In the genomic region with DNA sequence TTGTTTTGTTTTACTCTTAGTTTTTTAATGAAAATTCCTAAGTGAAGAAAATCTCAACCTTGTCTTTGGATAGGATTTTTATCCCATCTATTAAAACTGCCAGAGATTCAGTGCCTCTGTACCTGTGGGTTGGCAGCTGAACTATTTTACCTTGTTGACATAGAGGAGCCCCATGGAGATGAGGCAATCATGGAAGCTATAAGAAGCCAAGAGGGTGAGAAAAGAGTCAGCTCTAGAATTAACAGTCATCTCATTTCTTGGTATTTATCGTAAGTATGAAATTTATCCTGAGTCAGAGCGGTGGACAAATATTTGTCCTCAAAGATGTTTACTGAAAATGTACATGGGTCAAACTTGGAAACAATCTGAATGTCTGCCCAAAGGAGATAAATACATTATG, we compare ENCODE assay signal across 20 cellular contexts. TPM values are rescaled to one million over a fixed set of nuclear protein-coding genes. Genes with fewer than 3 reads are reported as not detected.
DNase-seq lines count a peak whose midpoint lies in the region; ATAC-seq and TF ChIP-seq lines count a peak whose summit lies in the region.
"Had no signal": no experiment of that assay in that cellular context is flagged by ENCODE, and none has a peak within 500 bp of the region (broad histone marks: within the 10 kb centered on the region; RNA-seq: fewer than 3 reads in every experiment).

No MANE protein-coding gene starts in this region.

- H3K9ac ChIP-seq in endodermal cell (ENCODE audit: extremely low read depth, low read length, poor library complexity, severe bottlenecking) = no peak overlapping the region
- H3K9ac ChIP-seq: BLaER1, GM23248 had no signal

- no peaks in the 10 kb centered on the region for H3K27me3 ChIP-seq in endodermal cell (ENCODE audit: control insufficient read depth, insufficient read depth, low read length, poor library complexity, severe bottlenecking)
- H3K27me3 ChIP-seq: BLaER1 had no signal

- peaks cover 0 to 41% of the 10 kb centered on the region in 2 donors for H3K36me3 Mint-ChIP-seq in activated naive CD4-positive, alpha-beta T cell treated with anti-CD3 and anti-CD28 coated beads, Interleukin-2, amount 50 U/mL, for 72 hours
- H3K36me3 Mint-ChIP-seq in endodermal cell (ENCODE audit: low read depth) = no peaks in the 10 kb centered on the region

- H3K4me1 Mint-ChIP-seq in endodermal cell = peaks cover 42% of the 10 kb centered on the region

- ATAC-seq in activated naive CD4-positive, alpha-beta T cell treated with anti-CD3 and anti-CD28 coated beads, Interleukin-2, amount 50 U/mL, for 72 hours = peak; percentile 57 to 81
- ATAC-seq in left lobe of liver (peak; percentile 34), HG03469 (IDR thresholded peaks at IDR 0.05; ENCODE audit: unreplicated experiment) (no peak)

- DNase-seq in NCI-H146 (lab: John Stamatoyannopoulos, UW) (peak; percentile 15), NCI-H146 treated with DMSO at 0.1 percent for 48 hours (lab: John Stamatoyannopoulos, UW; ENCODE audit: unreplicated experiment) (no peak), left lobe of liver (ENCODE audit: low spot score) (no peak), endodermal cell (no peak), NCI-H82 treated with DMSO at 0.1 percent for 48 hours (lab: John Stamatoyannopoulos, UW; ENCODE audit: unreplicated experiment) (no peak)
- DNase-seq in activated naive CD4-positive, alpha-beta T cell treated with anti-CD3 and anti-CD28 coated beads, Interleukin-2, amount 50 U/mL, for 72 hours (ENCODE audit: low spot score in 2 of 2) = no peak
- no peak for DNase-seq in activated naive CD4-positive, alpha-beta T cell treated with Interleukin-2 at 50 U/mL for 16 hours
- DNase-seq: CD8-positive, alpha-beta memory T cell; DND-41; GDM1; GM23248; KBM-7; NCI-H1048; NCI-H187; NCI-H446; SHP77 had no signal

- peaks cover 7% of the 10 kb centered on the region for H3K4me1 ChIP-seq in endodermal cell (ENCODE audit: control insufficient read depth, insufficient read depth, low read length)
- H3K4me1 ChIP-seq: BLaER1 had no signal

- peaks cover 4 to 19% of the 10 kb centered on the region in 2 donors for H3K9me3 Mint-ChIP-seq in activated naive CD4-positive, alpha-beta T cell treated with anti-CD3 and anti-CD28 coated beads, Interleukin-2, amount 50 U/mL, for 72 hours
- peaks cover 10% of the 10 kb centered on the region for H3K9me3 Mint-ChIP-seq in endodermal cell
- H3K9me3 Mint-ChIP-seq: CD8-positive, alpha-beta memory T cell had no signal

- H3K27me3 Mint-ChIP-seq in endodermal cell (ENCODE audit: insufficient read depth) = no peaks in the 10 kb centered on the region
- H3K27me3 Mint-ChIP-seq: CD8-positive, alpha-beta memory T cell had no signal

- no peaks in the 10 kb centered on the region for H3K36me3 ChIP-seq in endodermal cell (ENCODE audit: control insufficient read depth, insufficient read depth, low read length)
- H3K36me3 ChIP-seq: BLaER1 had no signal

- H3K4me3 ChIP-seq in endodermal cell (ENCODE audit: low read length) = no peak overlapping the region
- H3K4me3 ChIP-seq: BLaER1, GM23248 had no signal

- peak overlapping the region; percentile 52 to 95 for H3K27ac Mint-ChIP-seq in activated naive CD4-positive, alpha-beta T cell treated with anti-CD3 and anti-CD28 coated beads, Interleukin-2, amount 50 U/mL, for 72 hours
- no peak overlapping the region for H3K27ac Mint-ChIP-seq in endodermal cell
- H3K27ac Mint-ChIP-seq: CD8-positive, alpha-beta memory T cell had no signal

- H3K27ac ChIP-seq in endodermal cell (ENCODE audit: low read depth, low read length) = no peak overlapping the region
- H3K27ac ChIP-seq: 22Rv1, BLaER1, GM23248, HL-60 had no signal

- 97 to 100% methylated on average over 2 of the region's 2 CpGs for WGBS in endodermal cell (ENCODE audit: insufficient coverage in 1 of 2, insufficient read length in 1 of 2), 2 experiments

- no peak overlapping the region for H3K4me3 Mint-ChIP-seq in endodermal cell
- H3K4me3 Mint-ChIP-seq: CD8-positive, alpha-beta memory T cell had no signal

- no peak for TF ChIP-seq CTCF in endodermal cell (conservative IDR thresholded peaks at IDR 0.05)

- H3K9me3 ChIP-seq in endodermal cell (ENCODE audit: control insufficient read depth, low read length) = peaks cover 8% of the 10 kb centered on the region
- H3K9me3 ChIP-seq: BLaER1 had no signal

RNA-seq across cellular contexts. Expression of gene PGAP1, which starts 35.8 kb away (rescaled TPM):
- total RNA-seq in activated naive CD4-positive, alpha-beta T cell treated with anti-CD3 and anti-CD28 coated beads, Interleukin-2, amount 50 U/mL, for 72 hours = 10 to 100 TPM; 40.2 to 52.1 TPM
- 2.6 TPM for total RNA-seq in left lobe of liver
- 10 to 100 TPM; 39.2 to 43.6 TPM for total RNA-seq in endodermal cell
- polyA plus RNA-seq in endodermal cell (2013, experiment 1 of 2) = 43.2 TPM
- polyA plus RNA-seq in endodermal cell (2013, experiment 2 of 2) = 39.5 TPM

Comparison
In these comparisons a context has a peak if more than half of its experiments do, and no peak if none do; other contexts are left out.
1. RNA of gene PGAP1, which starts 35.8 kb away (total RNA-seq): 40.2 to 52.1 TPM in activated naive CD4-positive, alpha-beta T cell treated with anti-CD3 and anti-CD28 coated beads, Interleukin-2, amount 50 U/mL, for 72 hours and 39.2 to 43.6 TPM in endodermal cell; 2.6 TPM in left lobe of liver (single experiment); every median in the first group is over 10 times any median in the second.